ENCODE assay signal across 1 cellular context in genomic region chrX:121245763-121246162, GRCh38.
TF ChIP-seq lines count a peak whose summit lies in the region.

No MANE protein-coding gene starts in this region.

TF ChIP-seq in HepG2, 621 proteins besides CTCF, POLR2A, EP300 and RAD21 (continued from another document and continues in another):
- TF ChIP-seq, protein P1, sequence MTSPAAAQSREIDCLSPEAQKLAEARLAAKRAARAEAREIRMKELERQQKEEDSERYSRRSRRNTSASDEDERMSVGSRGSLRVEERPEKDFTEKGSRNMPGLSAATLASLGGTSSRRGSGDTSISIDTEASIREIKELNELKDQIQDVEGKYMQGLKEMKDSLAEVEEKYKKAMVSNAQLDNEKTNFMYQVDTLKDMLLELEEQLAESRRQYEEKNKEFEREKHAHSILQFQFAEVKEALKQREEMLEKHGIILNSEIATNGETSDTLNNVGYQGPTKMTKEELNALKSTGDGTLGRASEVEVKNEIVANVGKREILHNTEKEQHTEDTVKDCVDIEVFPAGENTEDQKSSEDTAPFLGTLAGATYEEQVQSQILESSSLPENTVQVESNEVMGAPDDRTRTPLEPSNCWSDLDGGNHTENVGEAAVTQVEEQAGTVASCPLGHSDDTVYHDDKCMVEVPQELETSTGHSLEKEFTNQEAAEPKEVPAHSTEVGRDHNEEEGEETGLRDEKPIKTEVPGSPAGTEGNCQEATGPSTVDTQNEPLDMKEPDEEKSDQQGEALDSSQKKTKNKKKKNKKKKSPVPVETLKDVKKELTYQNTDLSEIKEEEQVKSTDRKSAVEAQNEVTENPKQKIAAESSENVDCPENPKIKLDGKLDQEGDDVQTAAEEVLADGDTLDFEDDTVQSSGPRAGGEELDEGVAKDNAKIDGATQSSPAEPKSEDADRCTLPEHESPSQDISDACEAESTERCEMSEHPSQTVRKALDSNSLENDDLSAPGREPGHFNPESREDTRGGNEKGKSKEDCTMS (CRISPR knock-in tag; conservative IDR thresholded peaks at IDR 0.05), result no peak
- TF ChIP-seq ZNF589 (CRISPR knock-in tag; conservative IDR thresholded peaks at IDR 0.05), result no peak
- TF ChIP-seq HCFC1 (IDR thresholded peaks at IDR 0.05; ENCODE audit: low read depth, low read length), result no peak
- TF ChIP-seq ZMYM3 (CRISPR knock-in tag; IDR thresholded peaks at IDR 0.05), result peak; percentile 35; the same call in 1 of the 2 replicates
- no peak for TF ChIP-seq ZNF598 (CRISPR knock-in tag; IDR thresholded peaks at IDR 0.05; ENCODE audit: borderline replicate concordance)
- TF ChIP-seq KDM6A (CRISPR knock-in tag; IDR thresholded peaks at IDR 0.05; ENCODE audit: low read depth), result peak; percentile 29; the same call in 1 of the 2 replicates
- no peak for TF ChIP-seq CCDC6 (CRISPR knock-in tag; IDR thresholded peaks at IDR 0.05)
- peak; percentile 78 for TF ChIP-seq NR2F2 (IDR thresholded peaks at IDR 0.05; ENCODE audit: borderline replicate concordance, low read depth)
- TF ChIP-seq, protein P2, sequence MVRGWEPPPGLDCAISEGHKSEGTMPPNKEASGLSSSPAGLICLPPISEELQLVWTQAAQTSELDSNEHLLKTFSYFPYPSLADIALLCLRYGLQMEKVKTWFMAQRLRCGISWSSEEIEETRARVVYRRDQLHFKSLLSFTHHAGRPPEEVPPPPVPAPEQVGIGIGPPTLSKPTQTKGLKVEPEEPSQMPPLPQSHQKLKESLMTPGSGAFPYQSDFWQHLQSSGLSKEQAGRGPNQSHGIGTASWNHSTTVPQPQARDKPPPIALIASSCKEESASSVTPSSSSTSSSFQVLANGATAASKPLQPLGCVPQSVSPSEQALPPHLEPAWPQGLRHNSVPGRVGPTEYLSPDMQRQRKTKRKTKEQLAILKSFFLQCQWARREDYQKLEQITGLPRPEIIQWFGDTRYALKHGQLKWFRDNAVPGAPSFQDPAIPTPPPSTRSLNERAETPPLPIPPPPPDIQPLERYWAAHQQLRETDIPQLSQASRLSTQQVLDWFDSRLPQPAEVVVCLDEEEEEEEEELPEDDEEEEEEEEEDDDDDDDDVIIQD (CRISPR knock-in tag; IDR thresholded peaks at IDR 0.05; ENCODE audit: low read depth), result 0 out of 2 replicates have a peak, but pooled peaks have one; percentile 18
- no peak for TF ChIP-seq ZNF576 (CRISPR knock-in tag; IDR thresholded peaks at IDR 0.05)
- no peak for TF ChIP-seq ZNF644 (CRISPR knock-in tag; IDR thresholded peaks at IDR 0.05; ENCODE audit: low read depth)
- TF ChIP-seq PLSCR1 (CRISPR knock-in tag; IDR thresholded peaks at IDR 0.05; ENCODE audit: borderline replicate concordance), result no peak
- TF ChIP-seq, protein P3, sequence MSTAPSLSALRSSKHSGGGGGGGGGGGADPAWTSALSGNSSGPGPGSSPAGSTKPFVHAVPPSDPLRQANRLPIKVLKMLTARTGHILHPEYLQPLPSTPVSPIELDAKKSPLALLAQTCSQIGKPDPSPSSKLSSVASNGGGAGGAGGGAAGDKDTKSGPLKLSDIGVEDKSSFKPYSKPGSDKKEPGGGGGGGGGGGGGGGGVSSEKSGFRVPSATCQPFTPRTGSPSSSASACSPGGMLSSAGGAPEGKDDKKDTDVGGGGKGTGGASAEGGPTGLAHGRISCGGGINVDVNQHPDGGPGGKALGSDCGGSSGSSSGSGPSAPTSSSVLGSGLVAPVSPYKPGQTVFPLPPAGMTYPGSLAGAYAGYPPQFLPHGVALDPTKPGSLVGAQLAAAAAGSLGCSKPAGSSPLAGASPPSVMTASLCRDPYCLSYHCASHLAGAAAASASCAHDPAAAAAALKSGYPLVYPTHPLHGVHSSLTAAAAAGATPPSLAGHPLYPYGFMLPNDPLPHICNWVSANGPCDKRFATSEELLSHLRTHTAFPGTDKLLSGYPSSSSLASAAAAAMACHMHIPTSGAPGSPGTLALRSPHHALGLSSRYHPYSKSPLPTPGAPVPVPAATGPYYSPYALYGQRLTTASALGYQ (CRISPR knock-in tag; IDR thresholded peaks at IDR 0.05), result peak; percentile 81; the same call in 1 of the 2 replicates
- TF ChIP-seq EEA1 (CRISPR knock-in tag; IDR thresholded peaks at IDR 0.05; ENCODE audit: borderline replicate concordance), result no peak
- TF ChIP-seq JUN (CRISPR knock-in tag; IDR thresholded peaks at IDR 0.05), result no peak
- no peak for TF ChIP-seq ZC3H13 (CRISPR knock-in tag; IDR thresholded peaks at IDR 0.05)
- TF ChIP-seq ZNF33A (CRISPR knock-in tag; IDR thresholded peaks at IDR 0.05; ENCODE audit: borderline replicate concordance), result no peak
- no peak for TF ChIP-seq ZBTB42 (CRISPR knock-in tag; IDR thresholded peaks at IDR 0.05)
- TF ChIP-seq MTF1 (CRISPR knock-in tag; IDR thresholded peaks at IDR 0.05), result no peak
- no peak for TF ChIP-seq ZNF878 (CRISPR knock-in tag; IDR thresholded peaks at IDR 0.05)
- no peak for TF ChIP-seq JDP2 (CRISPR knock-in tag; IDR thresholded peaks at IDR 0.05; ENCODE audit: borderline replicate concordance)
- no peak for TF ChIP-seq SRF (IDR thresholded peaks at IDR 0.05; ENCODE audit: low read depth, low read length)
- TF ChIP-seq THRA (CRISPR knock-in tag; IDR thresholded peaks at IDR 0.05; ENCODE audit: borderline replicate concordance), result no peak
- TF ChIP-seq PCBP2 (optimal IDR thresholded peaks at IDR 0.05; ENCODE audit: low read depth, low read length, poor library complexity, severe bottlenecking), result no peak
- TF ChIP-seq, protein P4, sequence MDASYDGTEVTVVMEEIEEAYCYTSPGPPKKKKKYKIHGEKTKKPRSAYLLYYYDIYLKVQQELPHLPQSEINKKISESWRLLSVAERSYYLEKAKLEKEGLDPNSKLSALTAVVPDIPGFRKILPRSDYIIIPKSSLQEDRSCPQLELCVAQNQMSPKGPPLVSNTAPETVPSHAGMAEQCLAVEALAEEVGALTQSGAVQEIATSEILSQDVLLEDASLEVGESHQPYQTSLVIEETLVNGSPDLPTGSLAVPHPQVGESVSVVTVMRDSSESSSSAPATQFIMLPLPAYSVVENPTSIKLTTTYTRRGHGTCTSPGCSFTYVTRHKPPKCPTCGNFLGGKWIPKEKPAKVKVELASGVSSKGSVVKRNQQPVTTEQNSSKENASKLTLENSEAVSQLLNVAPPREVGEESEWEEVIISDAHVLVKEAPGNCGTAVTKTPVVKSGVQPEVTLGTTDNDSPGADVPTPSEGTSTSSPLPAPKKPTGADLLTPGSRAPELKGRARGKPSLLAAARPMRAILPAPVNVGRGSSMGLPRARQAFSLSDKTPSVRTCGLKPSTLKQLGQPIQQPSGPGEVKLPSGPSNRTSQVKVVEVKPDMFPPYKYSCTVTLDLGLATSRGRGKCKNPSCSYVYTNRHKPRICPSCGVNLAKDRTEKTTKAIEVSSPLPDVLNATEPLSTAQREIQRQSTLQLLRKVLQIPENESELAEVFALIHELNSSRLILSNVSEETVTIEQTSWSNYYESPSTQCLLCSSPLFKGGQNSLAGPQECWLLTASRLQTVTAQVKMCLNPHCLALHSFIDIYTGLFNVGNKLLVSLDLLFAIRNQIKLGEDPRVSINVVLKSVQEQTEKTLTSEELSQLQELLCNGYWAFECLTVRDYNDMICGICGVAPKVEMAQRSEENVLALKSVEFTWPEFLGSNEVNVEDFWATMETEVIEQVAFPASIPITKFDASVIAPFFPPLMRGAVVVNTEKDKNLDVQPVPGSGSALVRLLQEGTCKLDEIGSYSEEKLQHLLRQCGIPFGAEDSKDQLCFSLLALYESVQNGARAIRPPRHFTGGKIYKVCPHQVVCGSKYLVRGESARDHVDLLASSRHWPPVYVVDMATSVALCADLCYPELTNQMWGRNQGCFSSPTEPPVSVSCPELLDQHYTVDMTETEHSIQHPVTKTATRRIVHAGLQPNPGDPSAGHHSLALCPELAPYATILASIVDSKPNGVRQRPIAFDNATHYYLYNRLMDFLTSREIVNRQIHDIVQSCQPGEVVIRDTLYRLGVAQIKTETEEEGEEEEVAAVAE (CRISPR knock-in tag; IDR thresholded peaks at IDR 0.05; ENCODE audit: borderline replicate concordance), result no peak
- peak; percentile 66 for TF ChIP-seq ARID3A (IDR thresholded peaks at IDR 0.05; ENCODE audit: low read depth, low read length)
- no peak for TF ChIP-seq ZNF329 (CRISPR knock-in tag; IDR thresholded peaks at IDR 0.05; ENCODE audit: low read depth)
- no peak for TF ChIP-seq ARNTL (CRISPR knock-in tag; IDR thresholded peaks at IDR 0.05)
- TF ChIP-seq, protein P5, sequence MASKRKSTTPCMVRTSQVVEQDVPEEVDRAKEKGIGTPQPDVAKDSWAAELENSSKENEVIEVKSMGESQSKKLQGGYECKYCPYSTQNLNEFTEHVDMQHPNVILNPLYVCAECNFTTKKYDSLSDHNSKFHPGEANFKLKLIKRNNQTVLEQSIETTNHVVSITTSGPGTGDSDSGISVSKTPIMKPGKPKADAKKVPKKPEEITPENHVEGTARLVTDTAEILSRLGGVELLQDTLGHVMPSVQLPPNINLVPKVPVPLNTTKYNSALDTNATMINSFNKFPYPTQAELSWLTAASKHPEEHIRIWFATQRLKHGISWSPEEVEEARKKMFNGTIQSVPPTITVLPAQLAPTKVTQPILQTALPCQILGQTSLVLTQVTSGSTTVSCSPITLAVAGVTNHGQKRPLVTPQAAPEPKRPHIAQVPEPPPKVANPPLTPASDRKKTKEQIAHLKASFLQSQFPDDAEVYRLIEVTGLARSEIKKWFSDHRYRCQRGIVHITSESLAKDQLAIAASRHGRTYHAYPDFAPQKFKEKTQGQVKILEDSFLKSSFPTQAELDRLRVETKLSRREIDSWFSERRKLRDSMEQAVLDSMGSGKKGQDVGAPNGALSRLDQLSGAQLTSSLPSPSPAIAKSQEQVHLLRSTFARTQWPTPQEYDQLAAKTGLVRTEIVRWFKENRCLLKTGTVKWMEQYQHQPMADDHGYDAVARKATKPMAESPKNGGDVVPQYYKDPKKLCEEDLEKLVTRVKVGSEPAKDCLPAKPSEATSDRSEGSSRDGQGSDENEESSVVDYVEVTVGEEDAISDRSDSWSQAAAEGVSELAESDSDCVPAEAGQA (IDR thresholded peaks at IDR 0.05; ENCODE audit: low read depth), result no peak
- TF ChIP-seq, protein P5 (CRISPR knock-in tag; IDR thresholded peaks at IDR 0.05; ENCODE audit: borderline replicate concordance), result no peak
- TF ChIP-seq, protein P6, sequence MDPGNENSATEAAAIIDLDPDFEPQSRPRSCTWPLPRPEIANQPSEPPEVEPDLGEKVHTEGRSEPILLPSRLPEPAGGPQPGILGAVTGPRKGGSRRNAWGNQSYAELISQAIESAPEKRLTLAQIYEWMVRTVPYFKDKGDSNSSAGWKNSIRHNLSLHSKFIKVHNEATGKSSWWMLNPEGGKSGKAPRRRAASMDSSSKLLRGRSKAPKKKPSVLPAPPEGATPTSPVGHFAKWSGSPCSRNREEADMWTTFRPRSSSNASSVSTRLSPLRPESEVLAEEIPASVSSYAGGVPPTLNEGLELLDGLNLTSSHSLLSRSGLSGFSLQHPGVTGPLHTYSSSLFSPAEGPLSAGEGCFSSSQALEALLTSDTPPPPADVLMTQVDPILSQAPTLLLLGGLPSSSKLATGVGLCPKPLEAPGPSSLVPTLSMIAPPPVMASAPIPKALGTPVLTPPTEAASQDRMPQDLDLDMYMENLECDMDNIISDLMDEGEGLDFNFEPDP (CRISPR knock-in tag; conservative IDR thresholded peaks at IDR 0.05), result no peak
- no peak for TF ChIP-seq ZNF569 (CRISPR knock-in tag; IDR thresholded peaks at IDR 0.05; ENCODE audit: borderline replicate concordance)
- peak; percentile 17; the same call in 1 of the 2 replicates for TF ChIP-seq FOSL2 (CRISPR knock-in tag; IDR thresholded peaks at IDR 0.05)
- TF ChIP-seq RBM39 (IDR thresholded peaks at IDR 0.05; ENCODE audit: low read depth, low read length, poor library complexity, severe bottlenecking), result no peak
- TF ChIP-seq ZMYM4 (CRISPR knock-in tag; IDR thresholded peaks at IDR 0.05), result peak; percentile 59; the same call in 1 of the 2 replicates
- TF ChIP-seq CEBPG (CRISPR knock-in tag; IDR thresholded peaks at IDR 0.05), result no peak
- no peak for TF ChIP-seq ZBTB21 (CRISPR knock-in tag; IDR thresholded peaks at IDR 0.05)
- TF ChIP-seq ONECUT2 (CRISPR knock-in tag; IDR thresholded peaks at IDR 0.05), result peak; percentile 69
